In genomic region chr14:51563560-51563959, GRCh38 we compare ENCODE assay signal across 25 cellular contexts.
DNase-seq lines count a peak whose midpoint lies in the region; ATAC-seq, FAIRE-seq and TF ChIP-seq lines count a peak whose summit lies in the region.
"Had no signal": no experiment of that assay in that cellular context is flagged by ENCODE, and none has a peak within 500 bp of the region (broad histone marks: within the 10 kb centered on the region; RNA-seq: fewer than 3 reads in every experiment).

No MANE protein-coding gene starts in this region.

- peak overlapping the region; percentile 37 to 94; a peak in 2 of 4 replicates for H4K8ac ChIP-seq in IMR-90 (ENCODE audit: low read depth in 2 of 2, low read length in 2 of 2)

- dilution Hi-C loops in IMR-90 (cut with HindIII; ENCODE audit: low sequenced_read_pairs, unreplicated experiment), result no loop called here

- ATAC-seq in IMR-90 (ENCODE audit: low read depth), result peak; percentile 83
- ATAC-seq in GM19463 (IDR thresholded peaks at IDR 0.05; ENCODE audit: unreplicated experiment), result no peak
- ATAC-seq: GM23338 had no signal

- peaks cover 51% of the 10 kb centered on the region for H3K4me1 Mint-ChIP-seq in neural crest cell

- H3K4me1 ChIP-seq in IMR-90 (ENCODE audit: control insufficient read depth, insufficient read depth, low read length), result peaks cover 22% of the 10 kb centered on the region
- no peaks in the 10 kb centered on the region for H3K4me1 ChIP-seq in breast epithelium
- no peaks in the 10 kb centered on the region for H3K4me1 ChIP-seq in small intestine (ENCODE audit: control insufficient read depth in 2 of 2, insufficient read depth in 1 of 2, low read depth in 1 of 2, low read length in 1 of 2)

- H3K27me3 ChIP-seq in AG04450 (ENCODE audit: control insufficient read depth, insufficient read depth, low read length), result no peaks in the 10 kb centered on the region
- no peaks in the 10 kb centered on the region for H3K27me3 ChIP-seq in IMR-90 (ENCODE audit: control insufficient read depth, insufficient read depth, low read length)
- no peaks in the 10 kb centered on the region for H3K27me3 ChIP-seq in breast epithelium
- H3K27me3 ChIP-seq in small intestine (ENCODE audit: control insufficient read depth in 2 of 2, insufficient read depth in 2 of 2, low read length in 2 of 2), result no peaks in the 10 kb centered on the region

- peak overlapping the region; percentile 88; the same call in 1 of the 2 replicates for H3K18ac ChIP-seq in IMR-90 (ENCODE audit: low read depth, low read length)

- H3K27ac Mint-ChIP-seq in neural crest cell (ENCODE audit: unreplicated experiment), result no peak overlapping the region
- H3K27ac Mint-ChIP-seq: GM23338, H9, IgD-negative memory B cell had no signal

- intact Hi-C loops in IMR-90 (cut with micrococcal nuclease) (no loop called here), breast epithelium (cut with DNase I; ENCODE audit: low total_unique reads) (no loop called here)

- CTCF ChIA-PET in AG04450 (lab: Charles Lee) (interaction anchor here (1.2 kb wide), 1 partner anchor 214 kb away, joined by 4 read pairs; no protein-coding TSS in a partner anchor), IMR-90 (lab: Yijun Ruan, JAX) (interaction anchor here (0.6 to 1.0 kb wide), 5 partner anchors 14 to 170 kb away, joined by 3 to 8 read pairs (median 4); no protein-coding TSS in a partner anchor)

- H3K4ac ChIP-seq in IMR-90 (ENCODE audit: low read depth, low read length), result peak overlapping the region; percentile 94; the same call in 1 of the 2 replicates

- peak overlapping the region; percentile 93 for H2BK120ac ChIP-seq in IMR-90 (ENCODE audit: low read depth, low read length)

- peak overlapping the region; percentile 31; the same call in 1 of the 2 replicates for H3K4me2 ChIP-seq in IMR-90 (ENCODE audit: low read depth, low read length)
- H3K4me2 ChIP-seq: GM23338, KMS-11, SK-N-SH had no signal

- no peak overlapping the region for H3K56ac ChIP-seq in IMR-90 (ENCODE audit: extremely low read depth, insufficient read depth, low read length)

- no peak for TF ChIP-seq POLR2A in IMR-90 (IDR thresholded peaks at IDR 0.05; ENCODE audit: low read depth, low read length)
- no peak for TF ChIP-seq POLR2A in breast epithelium (IDR thresholded peaks at IDR 0.05)

- no peak for TF ChIP-seq CTCF in AG04450 (IDR thresholded peaks at IDR 0.05; ENCODE audit: low read depth, low read length)
- no peak for TF ChIP-seq CTCF in IMR-90 (conservative IDR thresholded peaks at IDR 0.05; ENCODE audit: low read depth, low read length)
- TF ChIP-seq CTCF in breast epithelium (IDR thresholded peaks at IDR 0.05), result no peak
- no peak for TF ChIP-seq CTCF in neural crest cell (conservative IDR thresholded peaks at IDR 0.05)

- in situ Hi-C loops in IMR-90 (cut with MboI; ENCODE audit: low sequenced_read_pairs), result no loop called here

- H3K9ac ChIP-seq in IMR-90 (ENCODE audit: low read depth, low read length), result no peak overlapping the region
- H3K9ac ChIP-seq: KMS-11, SK-N-SH had no signal

- DNase-seq in AG04450 (ENCODE audit: low read depth, low spot score) (no peak), IMR-90 (peak; percentile 74), breast epithelium (ENCODE audit: low spot score in 2 of 2) (no peak), neural crest cell (ENCODE audit: low read depth, low spot score) (no peak), NCI-H526 treated with DMSO at 0.1 percent for 48 hours (lab: John Stamatoyannopoulos, UW) (no peak), MV-4-11 (lab: John Stamatoyannopoulos, UW) (no peak), small intestine (no peak)
- DNase-seq: 8988T, ACHN, DMS153, DND-41, H9, NCI-H1092, NCI-H1417 treated with DMSO at 0.1 percent for 48 hours, NCI-H187, NCI-H2081 treated with DMSO at 0.1 percent for 48 hours, NCI-H2171, NCI-H774, SK-N-SH had no signal

- H3K27ac ChIP-seq in AG04450 (ENCODE audit: low read depth, low read length) (peak overlapping the region; percentile 42), IMR-90 (ENCODE audit: insufficient read depth, low read length) (peak overlapping the region; percentile 52), breast epithelium (peak overlapping the region; percentile 87 to 90), small intestine (ENCODE audit: low read depth in 1 of 2, low read length in 1 of 2) (no peak overlapping the region)
- H3K27ac ChIP-seq: KMS-11 had no signal

- no peak overlapping the region for H2AK9ac ChIP-seq in IMR-90 (replicated peaks; ENCODE audit: low read depth, low read length, poor library complexity)

- H3K36me3 ChIP-seq in IMR-90 (ENCODE audit: control insufficient read depth, insufficient read depth, low read length) (no peaks in the 10 kb centered on the region), breast epithelium (no peaks in the 10 kb centered on the region), small intestine (ENCODE audit: control insufficient read depth in 2 of 2, insufficient read depth in 2 of 2, low read length in 2 of 2) (no peaks in the 10 kb centered on the region)

- no peak for FAIRE-seq in small intestine (lab: Jason Lieb, UNC)
- FAIRE-seq: GM18507, RCC 7860 had no signal

- H3K79me1 ChIP-seq in IMR-90 (ENCODE audit: low read depth in 1 of 2, low read length in 2 of 2), result peaks cover 5 to 52% of the 10 kb centered on the region in 2 experiments; a peak in 3 of 4 replicates

- no peaks in the 10 kb centered on the region for H3K36me3 Mint-ChIP-seq in neural crest cell (ENCODE audit: low read depth)
- H3K36me3 Mint-ChIP-seq: IgD-negative memory B cell had no signal

- no CpG with 5 or more reads among the region's 3 CpGs for WGBS in IMR-90 (ENCODE audit: extremely low coverage in 2 of 2, insufficient read length in 1 of 2), 2 experiments
- 87 to 92% (median 90%) methylated on average over 3 of the region's 3 CpGs for WGBS in small intestine, 3 donors

- H2BK20ac ChIP-seq in IMR-90 (ENCODE audit: low read depth, low read length), result no peak overlapping the region

- H2BK5ac ChIP-seq in IMR-90 (ENCODE audit: low read depth, low read length, poor library complexity, severe bottlenecking), result peak overlapping the region; percentile 98

- POLR2A ChIA-PET in AG04450 (lab: Yijun Ruan, JAX), result interaction anchor here (1.0 to 1.5 kb wide), 5 partner anchors 17 to 121 kb away, joined by 3 to 8 read pairs (median 4); partner anchors contain the start of gene FRMD6
- POLR2A ChIA-PET in IMR-90 (lab: Charles Lee; ENCODE audit: unreplicated experiment), result interaction anchor here (0.6 kb wide), 1 partner anchor 46 kb away, joined by 5 read pairs; no protein-coding TSS in a partner anchor

- H2AFZ ChIP-seq in IMR-90 (replicated peaks; ENCODE audit: low read length, poor library complexity), result no peak overlapping the region

- peaks cover 3% of the 10 kb centered on the region; the same call in 1 of the 2 replicates for H3K9me1 ChIP-seq in IMR-90 (ENCODE audit: insufficient read depth, low read length)

- TF ChIP-seq RAD21 in IMR-90 (IDR thresholded peaks at IDR 0.05; ENCODE audit: low read length), result no peak

- no TSS peak for BruUV-seq in IMR-90 (replicated peaks; lab: Mats Ljungman, UMichigan)

- H2AK5ac ChIP-seq in IMR-90 (ENCODE audit: low read depth, low read length), result peak overlapping the region; percentile 38; the same call in 1 of the 2 replicates

- no peak overlapping the region for H4K91ac ChIP-seq in IMR-90 (ENCODE audit: insufficient read depth, low read depth, low read length)

- no peaks in the 10 kb centered on the region for H4K20me1 ChIP-seq in IMR-90 (ENCODE audit: insufficient read depth, low read length)

- no peaks in the 10 kb centered on the region for H3K9me3 Mint-ChIP-seq in neural crest cell
- H3K9me3 Mint-ChIP-seq: GM23338 had no signal

- H4K5ac ChIP-seq in IMR-90 (ENCODE audit: low read depth, low read length), result peak overlapping the region; percentile 46; the same call in 1 of the 2 replicates

- H3K9me3 ChIP-seq in AG04450 (ENCODE audit: control insufficient read depth, insufficient read depth, low read length) (no peaks in the 10 kb centered on the region), IMR-90 (ENCODE audit: control insufficient read depth, insufficient read depth, low read length) (no peaks in the 10 kb centered on the region), breast epithelium (no peaks in the 10 kb centered on the region), small intestine (ENCODE audit: control insufficient read depth, low read depth) (no peaks in the 10 kb centered on the region)
- H3K9me3 ChIP-seq: SK-N-SH had no signal

- H3K4me3 ChIP-seq in AG04450 (ENCODE audit: low read depth, low read length) (no peak overlapping the region), IMR-90 (ENCODE audit: insufficient read depth, low read depth, low read length) (no peak overlapping the region), breast epithelium (no peak overlapping the region), small intestine (ENCODE audit: low read depth in 1 of 2, low read length in 2 of 2) (no peak overlapping the region)
- H3K4me3 ChIP-seq: GM23338 had no signal

- 0 out of 3 replicates have a peak overlapping the region, but pooled peaks have one; percentile 13 for H2BK15ac ChIP-seq in IMR-90 (ENCODE audit: low read depth, low read length)

- no peak overlapping the region for H3K23ac ChIP-seq in IMR-90 (ENCODE audit: low read depth, low read length)

- H3K27me3 Mint-ChIP-seq in neural crest cell (ENCODE audit: low read depth), result peaks cover 4% of the 10 kb centered on the region

- H3K4me3 Mint-ChIP-seq in neural crest cell, result peak overlapping the region; percentile 9
- H3K4me3 Mint-ChIP-seq: GM23338, H9, IgD-negative memory B cell had no signal

- no peak overlapping the region for H3K14ac ChIP-seq in IMR-90 (replicated peaks; ENCODE audit: low read depth, low read length)

TF ChIP-seq in IMR-90, 13 proteins besides CTCF, POLR2A, EP300 and RAD21 (continues in another document):
- no peak for TF ChIP-seq MAZ (IDR thresholded peaks at IDR 0.05; ENCODE audit: borderline replicate concordance, low read depth, low read length)
- no peak for TF ChIP-seq CHD1 (IDR thresholded peaks at IDR 0.05; ENCODE audit: low read depth, low read length)
- no peak for TF ChIP-seq BHLHE40 (IDR thresholded peaks at IDR 0.05; ENCODE audit: low read depth, low read length)
- no peak for TF ChIP-seq RFX5 (IDR thresholded peaks at IDR 0.05; ENCODE audit: low read depth, low read length)
- peak; percentile 48; the same call in 1 of the 2 replicates for TF ChIP-seq CEBPB (IDR thresholded peaks at IDR 0.05; ENCODE audit: low read depth, low read length)
- no peak for TF ChIP-seq RCOR1 (IDR thresholded peaks at IDR 0.05; ENCODE audit: insufficient replicate concordance, low read length)
- TF ChIP-seq ELK1 (IDR thresholded peaks at IDR 0.05; ENCODE audit: borderline replicate concordance, low read depth, low read length), result no peak
- no peak for TF ChIP-seq MAFK (IDR thresholded peaks at IDR 0.05; ENCODE audit: low read depth, low read length)

Comparison
In these comparisons a context has a peak if more than half of its experiments do, and no peak if none do; other contexts are left out.
1. H3K27ac ChIP-seq: peak in AG04450 (single experiment), IMR-90 (single experiment) and breast epithelium (2 of 2); none in small intestine (0 of 2).